Comparison of ENCODE assay signal across 1 cellular context in the genomic region with DNA sequence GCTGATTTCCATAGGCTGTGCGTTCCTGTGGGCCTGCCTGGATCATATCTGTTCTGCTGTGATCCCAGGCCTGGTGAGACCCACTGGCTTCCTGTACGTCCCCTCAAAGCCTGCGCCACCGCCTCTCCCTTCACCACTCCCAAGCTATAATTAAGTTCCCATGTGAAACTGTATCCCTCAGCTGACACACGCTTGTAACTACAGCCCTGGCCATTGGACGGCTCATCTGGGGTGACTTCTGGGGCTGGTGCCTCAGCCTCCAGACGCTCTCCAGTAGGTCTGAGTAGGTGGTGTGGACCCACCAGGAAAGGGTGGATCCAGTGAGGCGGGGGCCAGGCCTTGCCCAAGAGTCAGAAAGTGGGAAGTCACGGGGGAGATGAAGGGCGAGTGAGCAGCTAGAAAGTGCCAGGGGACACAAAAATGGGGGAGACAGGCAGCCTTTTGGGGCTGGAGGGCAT.
A peak's percentile ranks its signal among the peaks of the same experiment; 100 is the strongest.
TF ChIP-seq lines count a peak whose summit lies in the region.

No MANE protein-coding gene starts in this region.

TF ChIP-seq in K562, 482 proteins besides CTCF, POLR2A, EP300 and RAD21 (continued from another document and continues in another):
- TF ChIP-seq, protein P1, sequence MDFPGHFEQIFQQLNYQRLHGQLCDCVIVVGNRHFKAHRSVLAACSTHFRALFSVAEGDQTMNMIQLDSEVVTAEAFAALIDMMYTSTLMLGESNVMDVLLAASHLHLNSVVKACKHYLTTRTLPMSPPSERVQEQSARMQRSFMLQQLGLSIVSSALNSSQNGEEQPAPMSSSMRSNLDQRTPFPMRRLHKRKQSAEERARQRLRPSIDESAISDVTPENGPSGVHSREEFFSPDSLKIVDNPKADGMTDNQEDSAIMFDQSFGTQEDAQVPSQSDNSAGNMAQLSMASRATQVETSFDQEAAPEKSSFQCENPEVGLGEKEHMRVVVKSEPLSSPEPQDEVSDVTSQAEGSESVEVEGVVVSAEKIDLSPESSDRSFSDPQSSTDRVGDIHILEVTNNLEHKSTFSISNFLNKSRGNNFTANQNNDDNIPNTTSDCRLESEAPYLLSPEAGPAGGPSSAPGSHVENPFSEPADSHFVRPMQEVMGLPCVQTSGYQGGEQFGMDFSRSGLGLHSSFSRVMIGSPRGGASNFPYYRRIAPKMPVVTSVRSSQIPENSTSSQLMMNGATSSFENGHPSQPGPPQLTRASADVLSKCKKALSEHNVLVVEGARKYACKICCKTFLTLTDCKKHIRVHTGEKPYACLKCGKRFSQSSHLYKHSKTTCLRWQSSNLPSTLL (IDR thresholded peaks at IDR 0.05) = peak; percentile 90
- peak in 1 of 2 experiments; percentile 50; a peak in 1 of 4 replicates for TF ChIP-seq TBL1XR1 (IDR thresholded peaks at IDR 0.05; ENCODE audit: low read length in 2 of 2)
- TF ChIP-seq CXXC5 (CRISPR knock-in tag; IDR thresholded peaks at IDR 0.05) = peak; percentile 92
- TF ChIP-seq SPI1 (IDR thresholded peaks at IDR 0.05; ENCODE audit: borderline replicate concordance, low read depth, low read length) = peak; percentile 41; the same call in 1 of the 2 replicates
- TF ChIP-seq FOXJ2 (tag; IDR thresholded peaks at IDR 0.05) = no peak
- peak; percentile 52; the same call in 1 of the 2 replicates for TF ChIP-seq ZBTB17 (CRISPR knock-in tag; IDR thresholded peaks at IDR 0.05)
- TF ChIP-seq RBM34 (IDR thresholded peaks at IDR 0.05; ENCODE audit: borderline replicate concordance, insufficient read depth, low read length) = no peak
- TF ChIP-seq, protein P2, sequence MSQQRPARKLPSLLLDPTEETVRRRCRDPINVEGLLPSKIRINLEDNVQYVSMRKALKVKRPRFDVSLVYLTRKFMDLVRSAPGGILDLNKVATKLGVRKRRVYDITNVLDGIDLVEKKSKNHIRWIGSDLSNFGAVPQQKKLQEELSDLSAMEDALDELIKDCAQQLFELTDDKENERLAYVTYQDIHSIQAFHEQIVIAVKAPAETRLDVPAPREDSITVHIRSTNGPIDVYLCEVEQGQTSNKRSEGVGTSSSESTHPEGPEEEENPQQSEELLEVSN (IDR thresholded peaks at IDR 0.05; ENCODE audit: borderline replicate concordance in 1 of 2, extremely low read depth in 1 of 2, insufficient read depth in 1 of 2, insufficient read length in 1 of 2, low read depth in 1 of 2, low read length in 1 of 2, poor library complexity in 1 of 2, severe bottlenecking in 1 of 2) = peak in 1 of 2 experiments; percentile 26
- TF ChIP-seq PURB (CRISPR knock-in tag; IDR thresholded peaks at IDR 0.05; ENCODE audit: low read depth) = no peak
- peak; percentile 89 for TF ChIP-seq NEUROD1 (IDR thresholded peaks at IDR 0.05; ENCODE audit: borderline replicate concordance, low read depth, low read length, partially characterized antibody)
- TF ChIP-seq ZNF778 (CRISPR knock-in tag; IDR thresholded peaks at IDR 0.05) = no peak
- peak; percentile 60; the same call in 1 of the 2 replicates for TF ChIP-seq SNIP1 (IDR thresholded peaks at IDR 0.05; ENCODE audit: low read depth)
- TF ChIP-seq, protein P3, sequence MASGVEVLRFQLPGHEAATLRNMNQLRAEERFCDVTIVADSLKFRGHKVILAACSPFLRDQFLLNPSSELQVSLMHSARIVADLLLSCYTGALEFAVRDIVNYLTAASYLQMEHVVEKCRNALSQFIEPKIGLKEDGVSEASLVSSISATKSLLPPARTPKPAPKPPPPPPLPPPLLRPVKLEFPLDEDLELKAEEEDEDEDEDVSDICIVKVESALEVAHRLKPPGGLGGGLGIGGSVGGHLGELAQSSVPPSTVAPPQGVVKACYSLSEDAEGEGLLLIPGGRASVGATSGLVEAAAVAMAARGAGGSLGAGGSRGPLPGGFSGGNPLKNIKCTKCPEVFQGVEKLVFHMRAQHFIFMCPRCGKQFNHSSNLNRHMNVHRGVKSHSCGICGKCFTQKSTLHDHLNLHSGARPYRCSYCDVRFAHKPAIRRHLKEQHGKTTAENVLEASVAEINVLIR (CRISPR knock-in tag; IDR thresholded peaks at IDR 0.05) = 0 out of 2 replicates have a peak, but pooled peaks have one; percentile 10
- no peak for TF ChIP-seq THRAP3 (IDR thresholded peaks at IDR 0.05; ENCODE audit: borderline replicate concordance)
- TF ChIP-seq TBP (optimal IDR thresholded peaks at IDR 0.05; ENCODE audit: low read depth, low read length) = peak; percentile 71
- peak; percentile 52; the same call in 1 of the 2 replicates for TF ChIP-seq OTX1 (CRISPR knock-in tag; IDR thresholded peaks at IDR 0.05)
- TF ChIP-seq, protein P4, sequence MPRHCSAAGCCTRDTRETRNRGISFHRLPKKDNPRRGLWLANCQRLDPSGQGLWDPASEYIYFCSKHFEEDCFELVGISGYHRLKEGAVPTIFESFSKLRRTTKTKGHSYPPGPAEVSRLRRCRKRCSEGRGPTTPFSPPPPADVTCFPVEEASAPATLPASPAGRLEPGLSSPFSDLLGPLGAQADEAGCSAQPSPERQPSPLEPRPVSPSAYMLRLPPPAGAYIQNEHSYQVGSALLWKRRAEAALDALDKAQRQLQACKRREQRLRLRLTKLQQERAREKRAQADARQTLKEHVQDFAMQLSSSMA (CRISPR knock-in tag; IDR thresholded peaks at IDR 0.05) = no peak
- TF ChIP-seq EGR1 (conservative IDR thresholded peaks at IDR 0.05) = peak; percentile 87
- TF ChIP-seq ZNF384 (IDR thresholded peaks at IDR 0.05; ENCODE audit: low read depth, low read length) = 0 out of 2 replicates have a peak, but pooled peaks have one; percentile 20
- peak; percentile 12 for TF ChIP-seq TAF1 (IDR thresholded peaks at IDR 0.05; ENCODE audit: control insufficient read depth, extremely low read depth, insufficient read depth, low read length, severe bottlenecking)
- no peak for TF ChIP-seq ZFP1 (CRISPR knock-in tag; IDR thresholded peaks at IDR 0.05)
- TF ChIP-seq ASH1L (IDR thresholded peaks at IDR 0.05; ENCODE audit: borderline replicate concordance, low read depth, partially characterized antibody) = peak; percentile 58
- TF ChIP-seq LCOR (CRISPR knock-in tag; IDR thresholded peaks at IDR 0.05) = peak; percentile 72; the same call in 1 of the 2 replicates
- TF ChIP-seq CREM (IDR thresholded peaks at IDR 0.05; ENCODE audit: low read depth) = peak; percentile 73
- TF ChIP-seq CTBP1 (IDR thresholded peaks at IDR 0.05; ENCODE audit: borderline replicate concordance) = peak; percentile 82
- TF ChIP-seq, protein P5, sequence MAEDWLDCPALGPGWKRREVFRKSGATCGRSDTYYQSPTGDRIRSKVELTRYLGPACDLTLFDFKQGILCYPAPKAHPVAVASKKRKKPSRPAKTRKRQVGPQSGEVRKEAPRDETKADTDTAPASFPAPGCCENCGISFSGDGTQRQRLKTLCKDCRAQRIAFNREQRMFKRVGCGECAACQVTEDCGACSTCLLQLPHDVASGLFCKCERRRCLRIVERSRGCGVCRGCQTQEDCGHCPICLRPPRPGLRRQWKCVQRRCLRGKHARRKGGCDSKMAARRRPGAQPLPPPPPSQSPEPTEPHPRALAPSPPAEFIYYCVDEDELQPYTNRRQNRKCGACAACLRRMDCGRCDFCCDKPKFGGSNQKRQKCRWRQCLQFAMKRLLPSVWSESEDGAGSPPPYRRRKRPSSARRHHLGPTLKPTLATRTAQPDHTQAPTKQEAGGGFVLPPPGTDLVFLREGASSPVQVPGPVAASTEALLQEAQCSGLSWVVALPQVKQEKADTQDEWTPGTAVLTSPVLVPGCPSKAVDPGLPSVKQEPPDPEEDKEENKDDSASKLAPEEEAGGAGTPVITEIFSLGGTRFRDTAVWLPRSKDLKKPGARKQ (CRISPR knock-in tag; IDR thresholded peaks at IDR 0.05) = no peak
- TF ChIP-seq, protein P6, sequence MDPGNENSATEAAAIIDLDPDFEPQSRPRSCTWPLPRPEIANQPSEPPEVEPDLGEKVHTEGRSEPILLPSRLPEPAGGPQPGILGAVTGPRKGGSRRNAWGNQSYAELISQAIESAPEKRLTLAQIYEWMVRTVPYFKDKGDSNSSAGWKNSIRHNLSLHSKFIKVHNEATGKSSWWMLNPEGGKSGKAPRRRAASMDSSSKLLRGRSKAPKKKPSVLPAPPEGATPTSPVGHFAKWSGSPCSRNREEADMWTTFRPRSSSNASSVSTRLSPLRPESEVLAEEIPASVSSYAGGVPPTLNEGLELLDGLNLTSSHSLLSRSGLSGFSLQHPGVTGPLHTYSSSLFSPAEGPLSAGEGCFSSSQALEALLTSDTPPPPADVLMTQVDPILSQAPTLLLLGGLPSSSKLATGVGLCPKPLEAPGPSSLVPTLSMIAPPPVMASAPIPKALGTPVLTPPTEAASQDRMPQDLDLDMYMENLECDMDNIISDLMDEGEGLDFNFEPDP (CRISPR knock-in tag; IDR thresholded peaks at IDR 0.05) = 0 out of 2 replicates have a peak, but pooled peaks have one; percentile 57
- TF ChIP-seq POLR2G (IDR thresholded peaks at IDR 0.05; ENCODE audit: low read depth, low read length) = peak; percentile 77
- peak; percentile 56 for TF ChIP-seq MEIS2 (IDR thresholded peaks at IDR 0.05; ENCODE audit: partially characterized antibody)
- TF ChIP-seq FOS (IDR thresholded peaks at IDR 0.05; ENCODE audit: extremely low read depth, insufficient read length) = peak; percentile 67
- TF ChIP-seq ZC3H11A (IDR thresholded peaks at IDR 0.05; ENCODE audit: low read depth, low read length) = no peak
- TF ChIP-seq FOXK2 (conservative IDR thresholded peaks at IDR 0.05 in 1 of 2, IDR thresholded peaks at IDR 0.05 in 1 of 2; ENCODE audit: low read depth in 2 of 2) = peak; percentile 57 to 81; a peak in 3 of 4 replicates
- TF ChIP-seq BHLHE40 (IDR thresholded peaks at IDR 0.05; ENCODE audit: low read length) = peak; percentile 73
- TF ChIP-seq, protein P7, sequence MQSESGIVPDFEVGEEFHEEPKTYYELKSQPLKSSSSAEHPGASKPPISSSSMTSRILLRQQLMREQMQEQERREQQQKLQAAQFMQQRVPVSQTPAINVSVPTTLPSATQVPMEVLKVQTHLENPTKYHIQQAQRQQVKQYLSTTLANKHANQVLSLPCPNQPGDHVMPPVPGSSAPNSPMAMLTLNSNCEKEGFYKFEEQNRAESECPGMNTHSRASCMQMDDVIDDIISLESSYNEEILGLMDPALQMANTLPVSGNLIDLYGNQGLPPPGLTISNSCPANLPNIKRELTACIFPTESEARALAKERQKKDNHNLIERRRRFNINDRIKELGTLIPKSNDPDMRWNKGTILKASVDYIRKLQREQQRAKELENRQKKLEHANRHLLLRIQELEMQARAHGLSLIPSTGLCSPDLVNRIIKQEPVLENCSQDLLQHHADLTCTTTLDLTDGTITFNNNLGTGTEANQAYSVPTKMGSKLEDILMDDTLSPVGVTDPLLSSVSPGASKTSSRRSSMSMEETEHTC (IDR thresholded peaks at IDR 0.05) = peak; percentile 75; the same call in 1 of the 2 replicates
- TF ChIP-seq MYNN (IDR thresholded peaks at IDR 0.05) = peak; percentile 81; the same call in 1 of the 2 replicates
- TF ChIP-seq MYNN (CRISPR knock-in tag; IDR thresholded peaks at IDR 0.05) = no peak
- TF ChIP-seq, protein P8, sequence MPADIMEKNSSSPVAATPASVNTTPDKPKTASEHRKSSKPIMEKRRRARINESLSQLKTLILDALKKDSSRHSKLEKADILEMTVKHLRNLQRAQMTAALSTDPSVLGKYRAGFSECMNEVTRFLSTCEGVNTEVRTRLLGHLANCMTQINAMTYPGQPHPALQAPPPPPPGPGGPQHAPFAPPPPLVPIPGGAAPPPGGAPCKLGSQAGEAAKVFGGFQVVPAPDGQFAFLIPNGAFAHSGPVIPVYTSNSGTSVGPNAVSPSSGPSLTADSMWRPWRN (IDR thresholded peaks at IDR 0.05; ENCODE audit: low read depth) = peak; percentile 52; the same call in 1 of the 2 replicates
- TF ChIP-seq, protein P9, sequence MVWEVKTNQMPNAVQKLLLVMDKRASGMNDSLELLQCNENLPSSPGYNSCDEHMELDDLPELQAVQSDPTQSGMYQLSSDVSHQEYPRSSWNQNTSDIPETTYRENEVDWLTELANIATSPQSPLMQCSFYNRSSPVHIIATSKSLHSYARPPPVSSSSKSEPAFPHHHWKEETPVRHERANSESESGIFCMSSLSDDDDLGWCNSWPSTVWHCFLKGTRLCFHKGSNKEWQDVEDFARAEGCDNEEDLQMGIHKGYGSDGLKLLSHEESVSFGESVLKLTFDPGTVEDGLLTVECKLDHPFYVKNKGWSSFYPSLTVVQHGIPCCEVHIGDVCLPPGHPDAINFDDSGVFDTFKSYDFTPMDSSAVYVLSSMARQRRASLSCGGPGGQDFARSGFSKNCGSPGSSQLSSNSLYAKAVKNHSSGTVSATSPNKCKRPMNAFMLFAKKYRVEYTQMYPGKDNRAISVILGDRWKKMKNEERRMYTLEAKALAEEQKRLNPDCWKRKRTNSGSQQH (CRISPR knock-in tag; IDR thresholded peaks at IDR 0.05) = peak; percentile 90
- 0 out of 2 replicates have a peak, but pooled peaks have one; percentile 27 for TF ChIP-seq ESRRA (IDR thresholded peaks at IDR 0.05; ENCODE audit: borderline replicate concordance, low read depth)
